ENCODE assay signal across 8 cellular contexts in genomic region chr7:37495574-37496184, GRCh38. TPM values are rescaled to one million over a fixed set of nuclear protein-coding genes. Genes with fewer than 3 reads are reported as not detected.
A peak's percentile ranks its signal among the peaks of the same experiment; 100 is the strongest.
DNase-seq lines count a peak whose midpoint lies in the region; ATAC-seq lines count a peak whose summit lies in the region.

No MANE protein-coding gene starts in this region.

- H3K9me3 Mint-ChIP-seq in effector memory CD8-positive, alpha-beta T cell, result no peaks in the 10 kb centered on the region

- ATAC-seq in left lobe of liver, result peak; percentile 86
- ATAC-seq in effector memory CD8-positive, alpha-beta T cell (replicated peaks), result no peak
- no peak for ATAC-seq in GM18519 (IDR thresholded peaks at IDR 0.05; ENCODE audit: low FRiP score, unreplicated experiment)

- no peaks in the 10 kb centered on the region for H3K9me3 ChIP-seq in MG63

- H3K27me3 ChIP-seq in MG63, result no peaks in the 10 kb centered on the region

- H3K4me3 ChIP-seq in MG63, result no peak overlapping the region

- H3K27ac Mint-ChIP-seq in effector memory CD8-positive, alpha-beta T cell, result no peak overlapping the region

- H3K36me3 Mint-ChIP-seq in effector memory CD8-positive, alpha-beta T cell (ENCODE audit: insufficient read depth), result no peaks in the 10 kb centered on the region

- no peaks in the 10 kb centered on the region for H3K36me3 ChIP-seq in MG63

- H3K4me3 Mint-ChIP-seq in effector memory CD8-positive, alpha-beta T cell, result no peak overlapping the region

- no peaks in the 10 kb centered on the region for H3K27me3 Mint-ChIP-seq in effector memory CD8-positive, alpha-beta T cell

- no peaks in the 10 kb centered on the region for H3K4me1 Mint-ChIP-seq in effector memory CD8-positive, alpha-beta T cell (ENCODE audit: low read depth in 2 of 2)

- DNase-seq in Daoy (ENCODE audit: low read depth), result peak; percentile 23
- peak; percentile 79 to 90 for DNase-seq in Kasumi-1 (lab: John Stamatoyannopoulos, UW)
- DNase-seq in left lobe of liver (ENCODE audit: low spot score), result no peak
- DNase-seq in effector memory CD8-positive, alpha-beta T cell, result no peak
- DNase-seq in MG63, result no peak
- DNase-seq in activated CD4-positive, alpha-beta T cell treated with anti-CD3 and anti-CD28 coated beads, Interleukin-2, amount 50 U/mL, for 48 hours, result no peak

- peak overlapping the region; percentile 1 for H3K27ac ChIP-seq in angular gyrus (ENCODE audit: low read depth, low read length)

RNA-seq across cellular contexts. Expression of gene ELMO1, which starts 47.0 kb away (rescaled TPM):
- 7.0 and 25.3 TPM in 2 replicates for total RNA-seq in Daoy (2014; rRNA removed; shearing (Covaris generic))
- 21.2 TPM for total RNA-seq in left lobe of liver
- total RNA-seq in MG63 (2014; rRNA removed; shearing (Covaris generic); ENCODE audit: low replicate concordance), result not detected in 2 replicates

Comparison
In these comparisons a context has a peak if more than half of its experiments do, and no peak if none do; other contexts are left out.
1. DNase-seq: peak in Daoy (single experiment) and Kasumi-1 (2 of 2); none in left lobe of liver (single experiment), effector memory CD8-positive, alpha-beta T cell (0 of 3), MG63 (single experiment) and activated CD4-positive, alpha-beta T cell treated with anti-CD3 and anti-CD28 coated beads, Interleukin-2, amount 50 U/mL, for 48 hours (0 of 2).